9 cellular contexts compared by ENCODE assay signal in genomic region chr10:124087672-124088634, GRCh38. TPM values are rescaled to one million over a fixed set of nuclear protein-coding genes. Genes with fewer than 3 reads are reported as not detected.
A peak's percentile ranks its signal among the peaks of the same experiment; 100 is the strongest.
DNase-seq lines count a peak whose midpoint lies in the region; ATAC-seq and TF ChIP-seq lines count a peak whose summit lies in the region.
"Had no signal": no experiment of that assay in that cellular context is flagged by ENCODE, and none has a peak within 500 bp of the region (broad histone marks: within the 10 kb centered on the region; RNA-seq: fewer than 3 reads in every experiment).

No MANE protein-coding gene starts in this region.

- H2BK12ac ChIP-seq in neuronal stem cell (ENCODE audit: low read length): no peak overlapping the region

- ATAC-seq in GM23338: no peak

- H3K27ac ChIP-seq in cingulate gyrus (ENCODE audit: low read depth, low read length): peak overlapping the region; percentile 33
- H3K27ac ChIP-seq in neuronal stem cell (replicated peaks; ENCODE audit: low read length): no peak overlapping the region
- no peak overlapping the region for H3K27ac ChIP-seq in GM23338 (ENCODE audit: low read depth)

- no peak overlapping the region for H2BK120ac ChIP-seq in neuronal stem cell (ENCODE audit: low read depth, low read length)

- H3K27ac Mint-ChIP-seq in GM23338: no peak overlapping the region
- H3K27ac Mint-ChIP-seq: activated T-helper 1 cell treated with anti-CD3 and anti-CD28 coated beads, Interleukin-12 subunit alpha, Interleukin-12 subunit beta, Interleukin-2, Interleukin-4 antibody, amounts not matched to agents 30 ng/mL and 10 ng/mL and 1 ng/mL, durations not matched to agents 14 hours and 24 hours and 36 hours had no signal

- H2BK15ac ChIP-seq in neuronal stem cell (ENCODE audit: low read length): no peak overlapping the region

- H3K36me3 Mint-ChIP-seq in GM23338 (ENCODE audit: low read depth): peaks cover 3% of the 10 kb centered on the region; the same call in 1 of the 3 replicates

- no peak overlapping the region for H3K4me2 ChIP-seq in neuronal stem cell (ENCODE audit: insufficient read depth, low read length, poor library complexity, severe bottlenecking)
- H3K4me2 ChIP-seq in GM23338: no peak overlapping the region

- peaks cover 3% of the 10 kb centered on the region; the same call in 1 of the 3 replicates for H3K9me3 Mint-ChIP-seq in GM23338
- H3K9me3 Mint-ChIP-seq: activated T-helper 1 cell treated with anti-CD3 and anti-CD28 coated beads, Interleukin-12 subunit alpha, Interleukin-12 subunit beta, Interleukin-2, Interleukin-4 antibody, amounts not matched to agents 30 ng/mL and 10 ng/mL and 1 ng/mL, durations not matched to agents 14 hours and 24 hours and 36 hours had no signal

- no peak overlapping the region for H4K8ac ChIP-seq in neuronal stem cell (ENCODE audit: low read depth, low read length)

- H3K9me2 ChIP-seq in GM23338 (ENCODE audit: insufficient read depth): no peaks in the 10 kb centered on the region

- DNase-seq in COLO668 (lab: John Stamatoyannopoulos, UW; ENCODE audit: unreplicated experiment) (peak; percentile 15), NCI-H1436 (lab: John Stamatoyannopoulos, UW) (peak; percentile 86), neuronal stem cell (ENCODE audit: low spot score) (no peak), AG20443 (ENCODE audit: low spot score) (no peak), GM23338 (ENCODE audit: low spot score) (no peak), NAMALWA (ENCODE audit: low spot score) (no peak), ureter (ENCODE audit: low spot score) (no peak)

- H3K36me3 ChIP-seq in neuronal stem cell (replicated peaks in 1 of 2; ENCODE audit: control insufficient read depth in 2 of 2, insufficient read depth in 2 of 2, low read length in 2 of 2) (no peaks in the 10 kb centered on the region), GM23338 (ENCODE audit: insufficient read depth) (no peaks in the 10 kb centered on the region)

- no peak overlapping the region for H2AFZ ChIP-seq in neuronal stem cell (ENCODE audit: low read length)
- no peak overlapping the region for H2AFZ ChIP-seq in GM23338

- H2AK5ac ChIP-seq in neuronal stem cell (ENCODE audit: low read depth, low read length): no peak overlapping the region

- H3K14ac ChIP-seq in neuronal stem cell (ENCODE audit: low read length): no peak overlapping the region

- no peak overlapping the region for H3K4ac ChIP-seq in neuronal stem cell (ENCODE audit: low read length)

- H3K27me3 Mint-ChIP-seq in GM23338 (ENCODE audit: insufficient read depth, low read depth, poor library complexity): peaks cover 29% of the 10 kb centered on the region

- H3K18ac ChIP-seq in neuronal stem cell (ENCODE audit: low read length): peak overlapping the region; percentile 24

- H2BK5ac ChIP-seq in neuronal stem cell (ENCODE audit: low read length): no peak overlapping the region

- peaks cover 0 to 6% of the 10 kb centered on the region in 2 donors for H3K9me3 ChIP-seq in neuronal stem cell (replicated peaks in 1 of 2; ENCODE audit: control insufficient read depth in 2 of 2, insufficient read depth in 1 of 2, low read depth in 1 of 2, low read length in 2 of 2)

- H3K4me1 ChIP-seq in neuronal stem cell (ENCODE audit: control insufficient read depth in 2 of 2, insufficient read depth in 1 of 2, low read depth in 1 of 2, low read length in 2 of 2) (peaks cover 7 to 13% of the 10 kb centered on the region in 2 donors), GM23338 (ENCODE audit: insufficient read depth) (peaks cover 4% of the 10 kb centered on the region; the same call in 1 of the 2 replicates)

- H3K4me3 Mint-ChIP-seq in GM23338: no peak overlapping the region
- H3K4me3 Mint-ChIP-seq: activated T-helper 1 cell treated with anti-CD3 and anti-CD28 coated beads, Interleukin-12 subunit alpha, Interleukin-12 subunit beta, Interleukin-2, Interleukin-4 antibody, amounts not matched to agents 30 ng/mL and 10 ng/mL and 1 ng/mL, durations not matched to agents 14 hours and 24 hours and 36 hours had no signal

- peaks cover 31% of the 10 kb centered on the region for H3K4me1 Mint-ChIP-seq in GM23338

- no CpG with 5 or more reads among the region's 27 CpGs for WGBS in neuronal stem cell (ENCODE audit: extremely low coverage in 2 of 2, insufficient read length in 2 of 2, insufficient replicate concordance in 1 of 2), 2 donors

- no peak overlapping the region for H4K91ac ChIP-seq in neuronal stem cell (ENCODE audit: low read depth, low read length, poor library complexity)

- peaks cover 0 to 40% (median 12%) of the 10 kb centered on the region in 3 experiments for H3K27me3 ChIP-seq in neuronal stem cell (ENCODE audit: control insufficient read depth in 3 of 3, insufficient read depth in 3 of 3, low read depth in 1 of 3, low read length in 3 of 3)
- H3K27me3 ChIP-seq in GM23338 (ENCODE audit: insufficient read depth): peaks cover 30% of the 10 kb centered on the region

- peaks cover 21% of the 10 kb centered on the region for H3K79me2 ChIP-seq in GM23338 (replicated peaks; ENCODE audit: insufficient read depth)

- peaks cover 3% of the 10 kb centered on the region for H3K79me1 ChIP-seq in neuronal stem cell (ENCODE audit: low read depth, low read length)

- H3F3A ChIP-seq in GM23338 (replicated peaks; ENCODE audit: low read depth): no peaks in the 10 kb centered on the region

- H4K20me1 ChIP-seq in GM23338 (replicated peaks; ENCODE audit: insufficient read depth): peaks cover 7% of the 10 kb centered on the region; the same call in 1 of the 2 replicates

- H3K9ac ChIP-seq in neuronal stem cell (ENCODE audit: low read depth, low read length, poor library complexity): no peak overlapping the region

- H3K4me3 ChIP-seq in neuronal stem cell (ENCODE audit: low read length in 2 of 2) (peak overlapping the region in 1 of 2 donors; percentile 36), GM23338 (no peak overlapping the region)

- TF ChIP-seq CTCF in GM23338 (conservative IDR thresholded peaks at IDR 0.05; ENCODE audit: low read depth in 2 of 2): no peak

- H3K23ac ChIP-seq in neuronal stem cell (ENCODE audit: low read depth, low read length, poor library complexity): no peak overlapping the region

TF ChIP-seq in GM23338, 12 proteins besides CTCF, POLR2A, EP300 and RAD21:
- no peak for TF ChIP-seq ZNF114 (CRISPR knock-in tag; IDR thresholded peaks at IDR 0.05)
- no peak for TF ChIP-seq STAT1 (IDR thresholded peaks at IDR 0.05; ENCODE audit: unreplicated experiment)
- no peak for TF ChIP-seq EZH2 (IDR thresholded peaks at IDR 0.05; ENCODE audit: low read depth, unreplicated experiment)
- TF ChIP-seq EZH2phosphoT487 (IDR thresholded peaks at IDR 0.05; ENCODE audit: unreplicated experiment): no peak
- TF ChIP-seq CREB1 (CRISPR knock-in tag; IDR thresholded peaks at IDR 0.05; ENCODE audit: low read depth): no peak
- no peak for TF ChIP-seq NANOG (IDR thresholded peaks at IDR 0.05; ENCODE audit: borderline replicate concordance)

RNA-seq across cellular contexts. Expression of gene CHST15, which starts 5.4 kb away (rescaled TPM):
- polyA plus RNA-seq in neuronal stem cell (2013, experiment 1 of 2): 0.42 TPM
- polyA plus RNA-seq in neuronal stem cell (2013, experiment 2 of 2): 0.43 TPM
- 10.9 and 11.2 TPM in 2 replicates for total RNA-seq in GM23338 (2014; rRNA removed; shearing (Covaris generic))
- 2.6 and 2.7 TPM in 2 replicates for polyA plus RNA-seq in GM23338 (2016; fragmentation: Nextera tagmentation; extraction: Ambion mirVana)
- total RNA-seq in ureter: 15.7 TPM

Comparison
In these comparisons a context has a peak if more than half of its experiments do, and no peak if none do; other contexts are left out.
1. DNase-seq: peak in COLO668 (single experiment) and NCI-H1436 (single experiment); none in neuronal stem cell (single experiment), AG20443 (single experiment), GM23338 (single experiment), NAMALWA (single experiment) and ureter (single experiment).